8 cellular contexts compared by ENCODE assay signal in the genomic region with DNA sequence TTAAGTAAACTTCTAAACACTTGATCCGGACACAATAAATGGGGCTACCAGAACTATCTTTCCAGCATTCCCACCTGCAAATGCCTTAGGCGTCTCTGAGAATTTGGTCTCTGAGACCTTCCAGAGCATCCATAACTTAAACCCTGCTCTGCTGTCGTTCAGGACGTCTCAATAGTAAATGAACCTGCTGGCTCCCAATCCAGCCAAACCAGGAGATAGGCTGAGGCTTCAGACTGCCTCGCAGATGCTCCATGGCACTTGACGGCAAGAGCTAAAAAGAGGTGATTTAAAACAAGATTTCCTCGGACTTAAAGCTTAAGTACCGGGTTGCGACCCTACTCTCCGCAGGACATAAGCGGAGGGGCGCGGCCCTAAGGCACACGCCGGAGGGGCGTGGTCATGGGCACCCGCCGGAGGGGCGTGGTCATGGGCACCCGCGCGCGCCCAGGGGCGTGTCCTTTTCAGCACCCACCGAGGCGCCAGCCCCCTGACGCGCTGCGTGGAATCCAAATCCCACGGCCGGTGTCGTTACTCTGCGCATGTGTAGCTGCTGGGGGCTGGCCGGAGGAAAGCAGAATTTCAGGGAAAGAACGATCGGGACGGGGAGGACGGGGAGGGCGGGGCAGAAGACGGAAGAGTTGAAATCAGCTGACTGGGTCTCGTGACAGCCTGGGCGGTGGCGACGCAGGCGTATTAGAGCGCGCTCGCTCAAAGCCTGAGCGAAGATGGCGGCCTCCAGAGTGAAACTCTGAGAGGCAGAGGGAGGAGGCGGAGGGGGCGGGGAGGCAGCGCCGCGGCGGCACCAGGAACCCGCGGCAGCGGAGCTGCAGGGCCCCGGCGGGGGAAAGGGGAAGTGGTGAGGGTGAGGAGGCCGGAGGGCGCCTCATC. TPM values are rescaled to one million over a fixed set of nuclear protein-coding genes. Genes with fewer than 3 reads are reported as not detected.
DNase-seq lines count a peak whose midpoint lies in the region; ATAC-seq and TF ChIP-seq lines count a peak whose summit lies in the region.

A gene with protein sequence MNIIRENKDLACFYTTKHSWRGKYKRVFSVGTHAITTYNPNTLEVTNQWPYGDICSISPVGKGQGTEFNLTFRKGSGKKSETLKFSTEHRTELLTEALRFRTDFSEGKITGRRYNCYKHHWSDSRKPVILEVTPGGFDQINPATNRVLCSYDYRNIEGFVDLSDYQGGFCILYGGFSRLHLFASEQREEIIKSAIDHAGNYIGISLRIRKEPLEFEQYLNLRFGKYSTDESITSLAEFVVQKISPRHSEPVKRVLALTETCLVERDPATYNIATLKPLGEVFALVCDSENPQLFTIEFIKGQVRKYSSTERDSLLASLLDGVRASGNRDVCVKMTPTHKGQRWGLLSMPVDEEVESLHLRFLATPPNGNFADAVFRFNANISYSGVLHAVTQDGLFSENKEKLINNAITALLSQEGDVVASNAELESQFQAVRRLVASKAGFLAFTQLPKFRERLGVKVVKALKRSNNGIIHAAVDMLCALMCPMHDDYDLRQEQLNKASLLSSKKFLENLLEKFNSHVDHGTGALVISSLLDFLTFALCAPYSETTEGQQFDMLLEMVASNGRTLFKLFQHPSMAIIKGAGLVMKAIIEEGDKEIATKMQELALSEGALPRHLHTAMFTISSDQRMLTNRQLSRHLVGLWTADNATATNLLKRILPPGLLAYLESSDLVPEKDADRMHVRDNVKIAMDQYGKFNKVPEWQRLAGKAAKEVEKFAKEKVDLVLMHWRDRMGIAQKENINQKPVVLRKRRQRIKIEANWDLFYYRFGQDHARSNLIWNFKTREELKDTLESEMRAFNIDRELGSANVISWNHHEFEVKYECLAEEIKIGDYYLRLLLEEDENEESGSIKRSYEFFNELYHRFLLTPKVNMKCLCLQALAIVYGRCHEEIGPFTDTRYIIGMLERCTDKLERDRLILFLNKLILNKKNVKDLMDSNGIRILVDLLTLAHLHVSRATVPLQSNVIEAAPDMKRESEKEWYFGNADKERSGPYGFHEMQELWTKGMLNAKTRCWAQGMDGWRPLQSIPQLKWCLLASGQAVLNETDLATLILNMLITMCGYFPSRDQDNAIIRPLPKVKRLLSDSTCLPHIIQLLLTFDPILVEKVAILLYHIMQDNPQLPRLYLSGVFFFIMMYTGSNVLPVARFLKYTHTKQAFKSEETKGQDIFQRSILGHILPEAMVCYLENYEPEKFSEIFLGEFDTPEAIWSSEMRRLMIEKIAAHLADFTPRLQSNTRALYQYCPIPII (N-terminal part only) (plus strand): TSS at position 696 of the 888 bp plus-strand sequence. CDS start 17,049 bp downstream, outside the sequence.

- H3K36me3 ChIP-seq in IMR-90 (ENCODE audit: control insufficient read depth, insufficient read depth, low read length) (peaks cover under 1% of the 10 kb centered on the region; the same call in 1 of the 2 replicates), OCI-LY7 (ENCODE audit: insufficient read depth, low read length) (peaks cover 23% of the 10 kb centered on the region)

- H3K27ac ChIP-seq in IMR-90 (ENCODE audit: insufficient read depth, low read length) (peak within 1 kb of the TSS; percentile 92), OCI-LY7 (ENCODE audit: low read depth, low read length, poor library complexity, severe bottlenecking) (peak within 1 kb of the TSS; percentile 64), epithelial cell of prostate (peak within 1 kb of the TSS; percentile 83)

- no peaks in the 10 kb centered on the region; the same call in none of the 2 replicates for H3K4me1 ChIP-seq in IMR-90 (ENCODE audit: control insufficient read depth, insufficient read depth, low read length)
- peaks cover 27% of the 10 kb centered on the region for H3K4me1 ChIP-seq in OCI-LY7 (ENCODE audit: insufficient read depth, low read length, poor library complexity, severe bottlenecking)
- H3K4me1 ChIP-seq in mononuclear cell (ENCODE audit: insufficient read depth, low read length), result peaks cover 19% of the 10 kb centered on the region

- peak within 1 kb of the TSS; percentile 98 for H3K9ac ChIP-seq in IMR-90 (ENCODE audit: low read depth, low read length)

- H3K27me3 ChIP-seq in IMR-90 (ENCODE audit: control insufficient read depth, insufficient read depth, low read length) (no peaks in the 10 kb centered on the region), mononuclear cell (ENCODE audit: insufficient read depth, low read length) (no peaks in the 10 kb centered on the region)

- H4K5ac ChIP-seq in IMR-90 (ENCODE audit: low read depth, low read length), result peak within 1 kb of the TSS; percentile 81

- POLR2A ChIA-PET in IMR-90 (lab: Charles Lee; ENCODE audit: unreplicated experiment) (interaction anchor here (0.6 to 1.3 kb wide), 4 partner anchors 9 to 253 kb away, joined by 3 to 12 read pairs (median 4); no protein-coding TSS in a partner anchor), OCI-LY7 (lab: Charles Lee) (interaction anchor here (0.6 to 1.9 kb wide), 18 partner anchors 10 to 127 kb away, joined by 3 to 13 read pairs (median 4); a partner anchor contains a TSS)

- H3K4me2 ChIP-seq in IMR-90 (ENCODE audit: low read depth, low read length) (peak within 1 kb of the TSS; percentile 93), OCI-LY7 (ENCODE audit: low read length) (peak within 1 kb of the TSS; percentile 91)

- TF ChIP-seq RAD21 in IMR-90 (IDR thresholded peaks at IDR 0.05; ENCODE audit: low read length), result no peak; the same call in 1 of the 2 replicates

- H3K4me3 ChIP-seq in IMR-90 (ENCODE audit: insufficient read depth, low read depth, low read length) (peak within 1 kb of the TSS; percentile 89), OCI-LY7 (ENCODE audit: low read depth, low read length, poor library complexity, severe bottlenecking) (peak within 1 kb of the TSS; percentile 97), mononuclear cell (ENCODE audit: low read length) (peak within 1 kb of the TSS; percentile 99)

- CTCF ChIA-PET in IMR-90 (lab: Yijun Ruan, JAX) (interaction anchor here (0.8 kb wide), 2 partner anchors 52 to 225 kb away, joined by 3 read pairs; no protein-coding TSS in a partner anchor), OCI-LY7 (lab: Charles Lee; ENCODE audit: unreplicated experiment) (no interaction called here)

- H2BK20ac ChIP-seq in IMR-90 (ENCODE audit: low read depth, low read length), result peak within 1 kb of the TSS; percentile 8; the same call in 1 of the 2 replicates

- H3K23ac ChIP-seq in IMR-90 (ENCODE audit: low read depth, low read length), result peak within 1 kb of the TSS; percentile 95

- 0 out of 2 replicates have a peak, but pooled peaks cover 5% of the 10 kb centered on the region for H3K9me1 ChIP-seq in IMR-90 (ENCODE audit: insufficient read depth, low read length)

- peak; percentile 76 for TF ChIP-seq POLR2A in IMR-90 (IDR thresholded peaks at IDR 0.05; ENCODE audit: low read depth, low read length)

- dilution Hi-C loops in IMR-90 (cut with HindIII; ENCODE audit: low sequenced_read_pairs, unreplicated experiment), result no loop called here

- DNase-seq in DMS114 treated with DMSO at 0.1 percent for 48 hours (lab: John Stamatoyannopoulos, UW; ENCODE audit: unreplicated experiment), result peak; percentile 90
- peak; percentile 93 for DNase-seq in IMR-90
- peak; percentile 95 for DNase-seq in OCI-LY7 (ENCODE audit: low spot score)
- peak; percentile 88 for DNase-seq in activated T-cell treated with anti-CD3 and anti-CD28 coated beads for 24 hours (ENCODE audit: low read depth)
- peak; percentile 54 for DNase-seq in epithelial cell of prostate (ENCODE audit: low read depth, low spot score)
- peak; percentile 81 to 84 for DNase-seq in stimulated activated CD8-positive, alpha-beta memory T cell treated with anti-CD3 and anti-CD28 coated beads, Interleukin-2, amount 100 ng/mL, for 48 hours (ENCODE audit: low read depth in 2 of 2)

- H3K79me2 ChIP-seq in OCI-LY7 (ENCODE audit: insufficient read depth, low read depth, low read length), result peaks cover 41% of the 10 kb centered on the region

- BruUV-seq in IMR-90 (replicated peaks; lab: Mats Ljungman, UMichigan), result no TSS peak
- no TSS peak for BruUV-seq in OCI-LY7 (replicated peaks; lab: Mats Ljungman, UMichigan)

- in situ Hi-C loops in IMR-90 (cut with MboI; ENCODE audit: low sequenced_read_pairs), result no loop called here

- peak within 1 kb of the TSS; percentile 86 for H2BK5ac ChIP-seq in IMR-90 (ENCODE audit: low read depth, low read length, poor library complexity, severe bottlenecking)

- H3K9me3 ChIP-seq in IMR-90 (ENCODE audit: control insufficient read depth, insufficient read depth, low read length), result no peaks in the 10 kb centered on the region
- no peaks in the 10 kb centered on the region for H3K9me3 ChIP-seq in OCI-LY7 (ENCODE audit: low read length)
- H3K9me3 ChIP-seq in mononuclear cell (ENCODE audit: low read depth, low read length), result no peaks in the 10 kb centered on the region

- peak within 1 kb of the TSS; percentile 75 for H3K18ac ChIP-seq in IMR-90 (ENCODE audit: low read depth, low read length)

- H3K4ac ChIP-seq in IMR-90 (ENCODE audit: low read depth, low read length), result peak within 1 kb of the TSS; percentile 92

- H2AK5ac ChIP-seq in IMR-90 (ENCODE audit: low read depth, low read length), result peak within 1 kb of the TSS; percentile 72

- H2AK9ac ChIP-seq in IMR-90 (replicated peaks; ENCODE audit: low read depth, low read length, poor library complexity), result peak within 1 kb of the TSS; percentile 62

- intact Hi-C loops in IMR-90 (cut with micrococcal nuclease), result loop anchor here (5.0 kb wide), 2 partner anchors 35 to 65 kb away; no protein-coding TSS in a partner anchor
- intact Hi-C loops in OCI-LY7 (cut with micrococcal nuclease; ENCODE audit: unreplicated experiment), result loop anchor here (5.0 to 10.0 kb wide), 2 partner anchors 210 to 1522 kb away; a partner anchor contains a TSS

- peak within 1 kb of the TSS; percentile 89 to 92 for H4K8ac ChIP-seq in IMR-90 (ENCODE audit: low read depth in 2 of 2, low read length in 2 of 2)

- peak within 1 kb of the TSS; percentile 97 for H3K56ac ChIP-seq in IMR-90 (ENCODE audit: extremely low read depth, insufficient read depth, low read length)

- peak within 1 kb of the TSS; percentile 90 for H2BK120ac ChIP-seq in IMR-90 (ENCODE audit: low read depth, low read length)

- ATAC-seq in GM21529 (IDR thresholded peaks at IDR 0.05; ENCODE audit: unreplicated experiment), result peak; percentile 86
- peak; percentile 91 for ATAC-seq in IMR-90 (ENCODE audit: low read depth)

- H2AFZ ChIP-seq in IMR-90 (replicated peaks; ENCODE audit: low read length, poor library complexity) (peak within 1 kb of the TSS; percentile 88), OCI-LY7 (ENCODE audit: low read length) (peak within 1 kb of the TSS; percentile 97)

- H4K20me1 ChIP-seq in IMR-90 (ENCODE audit: insufficient read depth, low read length) (peaks cover 4% of the 10 kb centered on the region; the same call in 1 of the 2 replicates), OCI-LY7 (ENCODE audit: insufficient read depth, low read length) (no peaks in the 10 kb centered on the region)

- H3K14ac ChIP-seq in IMR-90 (replicated peaks; ENCODE audit: low read depth, low read length), result peak within 1 kb of the TSS; percentile 99

- peaks cover 5 to 26% of the 10 kb centered on the region in 2 experiments; a peak in 3 of 4 replicates for H3K79me1 ChIP-seq in IMR-90 (ENCODE audit: low read depth in 1 of 2, low read length in 2 of 2)

- peak within 1 kb of the TSS; percentile 59; the same call in 1 of the 3 replicates for H2BK15ac ChIP-seq in IMR-90 (ENCODE audit: low read depth, low read length)

- peak within 1 kb of the TSS; percentile 90 for H4K91ac ChIP-seq in IMR-90 (ENCODE audit: insufficient read depth, low read depth, low read length)

- 1% methylated on average over 30 of the region's 63 CpGs; no CpG with 5 or more reads in 1 of the 2 experiments for WGBS in IMR-90 (ENCODE audit: extremely low coverage in 2 of 2, insufficient read length in 1 of 2), 2 experiments

- TF ChIP-seq CTCF in IMR-90 (conservative IDR thresholded peaks at IDR 0.05; ENCODE audit: low read depth, low read length) (no peak), OCI-LY7 (conservative IDR thresholded peaks at IDR 0.05; ENCODE audit: low read length) (no peak)

- H3K9me2 ChIP-seq in OCI-LY7 (ENCODE audit: insufficient read depth, low read length), result no peaks in the 10 kb centered on the region

RNA-seq across cellular contexts. Expression of the gene that starts here (rescaled TPM):
- 48.6 and 67.8 TPM in 2 replicates for total RNA-seq in IMR-90 (2012; rRNA removed)
- 13.7 and 16.4 TPM in 2 replicates for polyA plus RNA-seq in IMR-90 (2012; rRNA removed)
- polyA plus RNA-seq in IMR-90 (2012; cell fraction: cytosol; rRNA removed), result 2.6 and 3.2 TPM in 2 replicates
- polyA plus RNA-seq in IMR-90 (2012; cell fraction: nucleus; rRNA removed; ENCODE audit: low replicate concordance), result 3.4 and 28.1 TPM in 2 replicates
- 22.8 and 30.7 TPM in 2 replicates for total RNA-seq in OCI-LY7 (2014; rRNA removed; shearing (Covaris generic))
- 42.7 and 46.1 TPM in 2 replicates for total RNA-seq in OCI-LY7 (2022)
- total RNA-seq in mononuclear cell, result 17.7 TPM

Comparison
In these comparisons a context has a peak if more than half of its experiments do, and no peak if none do; other contexts are left out.
1. Peak in every context shown above with its lines: DNase-seq, ATAC-seq, H3K4me3 ChIP-seq and H3K27ac ChIP-seq.